18 cellular contexts compared by ENCODE assay signal in genomic region chr16:72042157-72042660, GRCh38. TPM values are rescaled to one million over a fixed set of nuclear protein-coding genes. Genes with fewer than 3 reads are reported as not detected.
DNase-seq lines count a peak whose midpoint lies in the region; FAIRE-seq and TF ChIP-seq lines count a peak whose summit lies in the region.
"Had no signal": no experiment of that assay in that cellular context is flagged by ENCODE, and none has a peak within 500 bp of the region (broad histone marks: within the 10 kb centered on the region; RNA-seq: fewer than 3 reads in every experiment).

No MANE protein-coding gene starts in this region.

- no peak overlapping the region for H3K9ac ChIP-seq in skeletal muscle satellite cell (ENCODE audit: low read depth, low read length)

- peak overlapping the region; percentile 29 for H3K4me2 ChIP-seq in skeletal muscle satellite cell (ENCODE audit: low read length)
- H3K4me2 ChIP-seq: A549 had no signal

- WGBS in small intestine, 3 donors: 19 to 55% (median 25%) methylated on average over 2 of the region's 2 CpGs

- H3K9me3 ChIP-seq in skeletal muscle satellite cell (replicated peaks; ENCODE audit: low read length) (no peaks in the 10 kb centered on the region), small intestine (ENCODE audit: control insufficient read depth, low read depth) (no peaks in the 10 kb centered on the region)
- H3K9me3 ChIP-seq: A549 had no signal

- no peak for FAIRE-seq in small intestine (lab: Jason Lieb, UNC)
- FAIRE-seq: A549, endometrium, islet of Langerhans had no signal

- DNase-seq in NCI-H2107 treated with DMSO at 0.1 percent for 48 hours (lab: John Stamatoyannopoulos, UW; ENCODE audit: unreplicated experiment) (peak; percentile 28), NCI-H2107 (lab: John Stamatoyannopoulos, UW) (no peak), SW480 (ENCODE audit: low spot score) (peak; percentile 35), left kidney (ENCODE audit: low read depth, low spot score) (peak; percentile 77), small intestine (no peak), erythroblast (lab: John Stamatoyannopoulos, UW) (no peak)
- no peak for DNase-seq in stimulated activated CD4-positive, alpha-beta T cell treated with anti-CD3 and anti-CD28 coated beads, Interleukin-4, amount 100 ng/mL, for 4 hours
- DNase-seq: activated naive CD4-positive, alpha-beta T cell treated with Interleukin-2 at 50 U/mL for 16 hours; H7; IMR-90; naive thymus-derived CD8-positive, alpha-beta T cell; NCI-H1417 treated with DMSO at 0.1 percent for 48 hours; right cardiac atrium had no signal

- H3K4me1 ChIP-seq in skeletal muscle satellite cell (ENCODE audit: control insufficient read depth, insufficient read depth, low read length) (peaks cover 6% of the 10 kb centered on the region), small intestine (ENCODE audit: control insufficient read depth in 2 of 2, insufficient read depth in 1 of 2, low read depth in 1 of 2, low read length in 1 of 2) (peaks cover 0 to 3% of the 10 kb centered on the region in 2 donors)
- H3K4me1 ChIP-seq: A549 had no signal

- H3K27me3 ChIP-seq in skeletal muscle satellite cell (ENCODE audit: control insufficient read depth, insufficient read depth, low read length): no peaks in the 10 kb centered on the region
- H3K27me3 ChIP-seq in small intestine (ENCODE audit: control insufficient read depth in 2 of 2, insufficient read depth in 2 of 2, low read length in 2 of 2): no peaks in the 10 kb centered on the region
- H3K27me3 ChIP-seq: cardiac muscle cell had no signal

- H3K36me3 ChIP-seq in skeletal muscle satellite cell (ENCODE audit: insufficient read depth, low read length): no peaks in the 10 kb centered on the region
- no peaks in the 10 kb centered on the region for H3K36me3 ChIP-seq in small intestine (ENCODE audit: control insufficient read depth in 2 of 2, insufficient read depth in 2 of 2, low read length in 2 of 2)
- H3K36me3 ChIP-seq: cardiac muscle cell had no signal

- no peak overlapping the region for H3K27ac ChIP-seq in small intestine (ENCODE audit: low read depth in 1 of 2, low read length in 1 of 2)
- H3K27ac ChIP-seq: A549, cardiac muscle cell had no signal

- TF ChIP-seq POLR2A in erythroblast (IDR thresholded peaks at IDR 0.05; ENCODE audit: low read length): no peak

- H3K4me3 ChIP-seq in skeletal muscle satellite cell (ENCODE audit: low read length) (no peak overlapping the region), small intestine (ENCODE audit: low read depth in 1 of 2, low read length in 2 of 2) (no peak overlapping the region)
- H3K4me3 ChIP-seq: A549, cardiac muscle cell had no signal

RNA-seq across cellular contexts. Expression of gene HP, which starts 12.1 kb away (rescaled TPM):
- not detected in 2 replicates for total RNA-seq in skeletal muscle satellite cell (2012; rRNA removed)
- 10 to 100 TPM in 1 of 3 donors, 1 to 10 TPM in 2; 1.4 to 15.2 (median 4.5) TPM for polyA plus RNA-seq in small intestine
- total RNA-seq: cardiac muscle cell, IMR-90 had no signal
- polyA plus RNA-seq: IMR-90 had no signal

RNA-seq across cellular contexts. Expression of gene HPR, which starts 20.8 kb away (rescaled TPM):
- total RNA-seq in skeletal muscle satellite cell (2012; rRNA removed): not detected in 2 replicates
- polyA plus RNA-seq in small intestine: 1 to 10 TPM in 2 of 3 donors, not detected in 1; 1.1 to 1.9 TPM
- total RNA-seq: cardiac muscle cell; H7; IMR-90; naive thymus-derived CD8-positive, alpha-beta T cell had no signal
- polyA plus RNA-seq: A549; cardiac muscle cell; IMR-90; naive thymus-derived CD8-positive, alpha-beta T cell had no signal

RNA-seq across cellular contexts. Expression of gene DHODH, which starts 33.7 kb away (rescaled TPM):
- total RNA-seq in skeletal muscle satellite cell (2012; rRNA removed): 5.1 and 7.2 TPM in 2 replicates
- 1 to 10 TPM; 1.1 to 8.3 (median 2.2) TPM for polyA plus RNA-seq in small intestine

RNA-seq across cellular contexts. Expression of gene PKD1L3, which starts 42.0 kb away (rescaled TPM):
- not detected in 2 replicates for total RNA-seq in skeletal muscle satellite cell (2012; rRNA removed)
- under 1 TPM in 2 of 3 donors, not detected in 1; 0.27 to 0.30 TPM for polyA plus RNA-seq in small intestine
- total RNA-seq: cardiac muscle cell; IMR-90; naive thymus-derived CD8-positive, alpha-beta T cell had no signal
- polyA plus RNA-seq: cardiac muscle cell; IMR-90; naive thymus-derived CD8-positive, alpha-beta T cell had no signal

RNA-seq across cellular contexts. Expression of gene TXNL4B, which starts 51.2 kb away (rescaled TPM):
- 8.1 and 8.6 TPM in 2 replicates for total RNA-seq in skeletal muscle satellite cell (2012; rRNA removed)
- 10 to 100 TPM; 11.3 to 12.3 (median 12.0) TPM for polyA plus RNA-seq in small intestine

Comparison
In these comparisons a context has a peak if more than half of its experiments do, and no peak if none do; other contexts are left out.
1. DNase-seq: peak in NCI-H2107 treated with DMSO at 0.1 percent for 48 hours (single experiment), SW480 (single experiment) and left kidney (single experiment); none in NCI-H2107 (single experiment), small intestine (single experiment), erythroblast (0 of 2) and stimulated activated CD4-positive, alpha-beta T cell treated with anti-CD3 and anti-CD28 coated beads, Interleukin-4, amount 100 ng/mL, for 4 hours (0 of 2).